ENCODE assay signal across 26 cellular contexts in the genomic region with DNA sequence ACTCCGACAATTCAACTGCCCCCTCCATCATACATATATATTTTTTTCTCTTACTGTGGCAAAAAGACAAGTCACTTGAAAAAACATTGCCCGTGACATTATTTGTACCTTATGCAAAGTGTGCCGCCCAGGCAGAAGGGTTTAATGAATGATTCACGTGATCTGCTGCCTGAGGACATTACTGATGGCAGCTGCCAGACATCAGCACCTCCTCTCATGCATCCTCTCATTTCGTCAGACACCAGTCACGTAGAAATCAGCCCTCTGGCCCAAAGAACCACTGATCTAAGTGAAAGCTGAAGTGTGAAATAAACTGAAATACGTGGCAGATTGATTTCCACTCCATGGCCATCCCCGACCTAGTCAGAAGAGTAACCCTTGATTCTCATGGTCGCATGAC.
DNase-seq lines count a peak whose midpoint lies in the region; ATAC-seq, FAIRE-seq and TF ChIP-seq lines count a peak whose summit lies in the region.
"Had no signal": no experiment of that assay in that cellular context is flagged by ENCODE, and none has a peak within 500 bp of the region (broad histone marks: within the 10 kb centered on the region; RNA-seq: fewer than 3 reads in every experiment).

No MANE protein-coding gene starts in this region.

- TF ChIP-seq CTCF in right atrium auricular region (IDR thresholded peaks at IDR 0.05) (no peak), astrocyte (IDR thresholded peaks at IDR 0.05; ENCODE audit: insufficient read depth, low read depth, low read length) (no peak)

- no peaks in the 10 kb centered on the region for H4K20me1 ChIP-seq in astrocyte (ENCODE audit: insufficient read depth, low read length)
- H4K20me1 ChIP-seq: BLaER1 treated with 17β-estradiol and CSF1 and Interleukin-3, amounts not matched to agents 10 nM and 100 nM had no signal

- no peak overlapping the region for H3K4me3 Mint-ChIP-seq in astrocyte (ENCODE audit: unreplicated experiment)
- no peak overlapping the region for H3K4me3 Mint-ChIP-seq in natural killer cell treated with Interleukin-12 subunit alpha and Interleukin-12 subunit beta and Interleukin-15 and Interleukin-18, amount 100 ng/mL, for 72 hours
- H3K4me3 Mint-ChIP-seq: CD14-positive monocyte; CD4-positive, alpha-beta T cell; CD8-positive, alpha-beta memory T cell; HFFc6 had no signal

- H3K4me1 Mint-ChIP-seq in astrocyte (ENCODE audit: low read depth, unreplicated experiment), result peaks cover 11% of the 10 kb centered on the region
- H3K4me1 Mint-ChIP-seq in natural killer cell treated with Interleukin-12 subunit alpha and Interleukin-12 subunit beta and Interleukin-15 and Interleukin-18, amount 100 ng/mL, for 72 hours (ENCODE audit: low read depth in 2 of 2), result peaks cover 4 to 8% of the 10 kb centered on the region in 2 donors

- peak overlapping the region; percentile 26 for H3K27ac Mint-ChIP-seq in astrocyte (ENCODE audit: unreplicated experiment)
- no peak overlapping the region for H3K27ac Mint-ChIP-seq in natural killer cell treated with Interleukin-12 subunit alpha and Interleukin-12 subunit beta and Interleukin-15 and Interleukin-18, amount 100 ng/mL, for 72 hours
- H3K27ac Mint-ChIP-seq: CD14-positive monocyte; CD4-positive, alpha-beta T cell; CD8-positive, alpha-beta memory T cell; HFFc6 had no signal

- H3K9ac ChIP-seq in astrocyte (ENCODE audit: low read length), result no peak overlapping the region
- H3K9ac ChIP-seq: BLaER1 treated with 17β-estradiol and CSF1 and Interleukin-3, amounts not matched to agents 10 nM and 100 nM had no signal

- H3K27me3 ChIP-seq in right atrium auricular region (no peaks in the 10 kb centered on the region), right cardiac atrium (ENCODE audit: control insufficient read depth, insufficient read depth) (peaks cover 2% of the 10 kb centered on the region), astrocyte (ENCODE audit: insufficient read depth, low read length) (peaks cover 4% of the 10 kb centered on the region)
- H3K27me3 ChIP-seq: BE2C; BLaER1 treated with 17β-estradiol and CSF1 and Interleukin-3, amounts not matched to agents 10 nM and 100 nM had no signal

- H3K27ac ChIP-seq in right atrium auricular region, result no peak overlapping the region
- H3K27ac ChIP-seq in right cardiac atrium (ENCODE audit: low read length), result no peak overlapping the region
- no peak overlapping the region for H3K27ac ChIP-seq in astrocyte (ENCODE audit: low read depth, low read length)
- H3K27ac ChIP-seq: A549; BLaER1 treated with 17β-estradiol and CSF1 and Interleukin-3, amounts not matched to agents 10 nM and 100 nM had no signal

- no peak overlapping the region for H2AFZ ChIP-seq in astrocyte (ENCODE audit: low read depth, low read length)

- H3K36me3 ChIP-seq in right atrium auricular region, result no peaks in the 10 kb centered on the region
- no peaks in the 10 kb centered on the region for H3K36me3 ChIP-seq in astrocyte (ENCODE audit: insufficient read depth, low read length)
- H3K36me3 ChIP-seq: BE2C; BLaER1 treated with 17β-estradiol and CSF1 and Interleukin-3, amounts not matched to agents 10 nM and 100 nM; HAP-1 had no signal

- H3K36me3 Mint-ChIP-seq in astrocyte (ENCODE audit: low read depth, unreplicated experiment), result no peaks in the 10 kb centered on the region
- H3K36me3 Mint-ChIP-seq in natural killer cell treated with Interleukin-12 subunit alpha and Interleukin-12 subunit beta and Interleukin-15 and Interleukin-18, amount 100 ng/mL, for 72 hours, result no peaks in the 10 kb centered on the region
- H3K36me3 Mint-ChIP-seq: CD14-positive monocyte; CD8-positive, alpha-beta memory T cell had no signal

- WGBS in right cardiac atrium, result 69% methylated on average over 9 of the region's 9 CpGs

- H3K4me1 ChIP-seq in right atrium auricular region, result no peaks in the 10 kb centered on the region
- H3K4me1 ChIP-seq in right cardiac atrium (ENCODE audit: control insufficient read depth, insufficient read depth, low read length), result no peaks in the 10 kb centered on the region
- no peaks in the 10 kb centered on the region for H3K4me1 ChIP-seq in astrocyte (ENCODE audit: insufficient read depth, low read length)
- H3K4me1 ChIP-seq: BE2C; BLaER1 treated with 17β-estradiol and CSF1 and Interleukin-3, amounts not matched to agents 10 nM and 100 nM; HAP-1 had no signal

- DNase-seq in right atrium auricular region (ENCODE audit: low spot score) (peak; percentile 44), right cardiac atrium (no peak), astrocyte (ENCODE audit: low read depth) (no peak), renal cortical epithelial cell (ENCODE audit: low read depth) (peak; percentile 7)
- no peak for DNase-seq in natural killer cell treated with Interleukin-12 subunit alpha and Interleukin-12 subunit beta and Interleukin-15 and Interleukin-18, amount 100 ng/mL, for 72 hours (ENCODE audit: low spot score)
- DNase-seq: 8988T; ACHN; AML-193; BE2C; CD4-positive, alpha-beta T cell; CD8-positive, alpha-beta memory T cell; DMS 273 treated with DMSO at 0.1 percent for 48 hours; DMS79; EL; GDM1; GOT3; HFFc6 had no signal

- intact Hi-C loops in right cardiac atrium (cut with DNase I), result no loop called here

- H3K9me3 ChIP-seq in right atrium auricular region (peaks cover 0 to 11% of the 10 kb centered on the region in 2 donors), right cardiac atrium (ENCODE audit: control insufficient read depth, low read length) (no peaks in the 10 kb centered on the region), astrocyte (ENCODE audit: insufficient read depth, low read depth, low read length) (no peaks in the 10 kb centered on the region)
- H3K9me3 ChIP-seq: BE2C, HAP-1 had no signal

- no peak overlapping the region for H3K4me3 ChIP-seq in right atrium auricular region
- no peak overlapping the region for H3K4me3 ChIP-seq in right cardiac atrium (ENCODE audit: low read length)
- H3K4me3 ChIP-seq in astrocyte (ENCODE audit: insufficient read depth, low read depth, low read length), result no peak overlapping the region
- H3K4me3 ChIP-seq: A549; BLaER1 treated with 17β-estradiol and CSF1 and Interleukin-3, amounts not matched to agents 10 nM and 100 nM; HAP-1 had no signal

- ATAC-seq in right cardiac atrium, result no peak
- no peak for ATAC-seq in natural killer cell treated with Interleukin-12 subunit alpha and Interleukin-12 subunit beta and Interleukin-15 and Interleukin-18, amount 100 ng/mL, for 72 hours
- no peak for ATAC-seq in HG03097 (IDR thresholded peaks at IDR 0.05; ENCODE audit: low FRiP score, unreplicated experiment)
- ATAC-seq in HG02588 (IDR thresholded peaks at IDR 0.05; ENCODE audit: unreplicated experiment), result no peak
- ATAC-seq: A549 had no signal

- H3K27me3 Mint-ChIP-seq in astrocyte (ENCODE audit: low read depth, unreplicated experiment), result peaks cover 6% of the 10 kb centered on the region
- peaks cover 14 to 22% of the 10 kb centered on the region in 2 donors for H3K27me3 Mint-ChIP-seq in natural killer cell treated with Interleukin-12 subunit alpha and Interleukin-12 subunit beta and Interleukin-15 and Interleukin-18, amount 100 ng/mL, for 72 hours

- H3K9me3 Mint-ChIP-seq in astrocyte (ENCODE audit: unreplicated experiment), result peaks cover 8% of the 10 kb centered on the region
- no peaks in the 10 kb centered on the region for H3K9me3 Mint-ChIP-seq in natural killer cell treated with Interleukin-12 subunit alpha and Interleukin-12 subunit beta and Interleukin-15 and Interleukin-18, amount 100 ng/mL, for 72 hours

- no peaks in the 10 kb centered on the region for H3K79me2 ChIP-seq in astrocyte (ENCODE audit: insufficient read depth, low read length)

- no peak overlapping the region for H3K4me2 ChIP-seq in astrocyte (ENCODE audit: low read length)
- H3K4me2 ChIP-seq: A549; BLaER1 treated with 17β-estradiol and CSF1 and Interleukin-3, amounts not matched to agents 10 nM and 100 nM had no signal

- FAIRE-seq in astrocyte (lab: Jason Lieb, UNC), result no peak
- FAIRE-seq: A549, D721Med, GM12891, H54 had no signal

Comparison
In these comparisons a context has a peak if more than half of its experiments do, and no peak if none do; other contexts are left out.
1. DNase-seq: peak in right atrium auricular region (single experiment) and renal cortical epithelial cell (single experiment); none in right cardiac atrium (0 of 3), astrocyte (single experiment) and natural killer cell treated with Interleukin-12 subunit alpha and Interleukin-12 subunit beta and Interleukin-15 and Interleukin-18, amount 100 ng/mL, for 72 hours (single experiment).